Comparison of ENCODE assay signal across 1 cellular context in genomic region chr16:57802635-57803412, GRCh38.
TF ChIP-seq lines count a peak whose summit lies in the region.

No MANE protein-coding gene starts in this region.

TF ChIP-seq in HepG2, 621 proteins besides CTCF, POLR2A, EP300 and RAD21 (continued from another document and continues in another):
- TF ChIP-seq AHDC1 (CRISPR knock-in tag; IDR thresholded peaks at IDR 0.05; ENCODE audit: borderline replicate concordance) (no peak), ATF3 (CRISPR knock-in tag; IDR thresholded peaks at IDR 0.05) (0 out of 2 replicates have a peak, but pooled peaks have one; percentile 22), TCF7L2 (IDR thresholded peaks at IDR 0.05; ENCODE audit: low read depth, low read length) (no peak), PBX2 (CRISPR knock-in tag; IDR thresholded peaks at IDR 0.05) (no peak), ZNF576 (CRISPR knock-in tag; IDR thresholded peaks at IDR 0.05) (no peak), FOXK2 (IDR thresholded peaks at IDR 0.05) (peak; percentile 67; the same call in 1 of the 2 replicates), ZNF318 (CRISPR knock-in tag; IDR thresholded peaks at IDR 0.05) (peak; percentile 81; the same call in 1 of the 2 replicates), ZNF501 (CRISPR knock-in tag; IDR thresholded peaks at IDR 0.05) (peak; percentile 52; the same call in 1 of the 2 replicates), KDM5B (CRISPR knock-in tag; IDR thresholded peaks at IDR 0.05; ENCODE audit: borderline replicate concordance) (peak; percentile 94), SKI (IDR thresholded peaks at IDR 0.05; ENCODE audit: partially characterized antibody) (no peak), REL (CRISPR knock-in tag; conservative IDR thresholded peaks at IDR 0.05) (peak; percentile 94), MLX (CRISPR knock-in tag; IDR thresholded peaks at IDR 0.05) (no peak), TIGD3 (CRISPR knock-in tag; IDR thresholded peaks at IDR 0.05; ENCODE audit: borderline replicate concordance) (0 out of 2 replicates have a peak, but pooled peaks have one; percentile 34), POLR2G (IDR thresholded peaks at IDR 0.05; ENCODE audit: low read depth, low read length) (no peak; the same call in 1 of the 2 replicates), GABPB1 (CRISPR knock-in tag; IDR thresholded peaks at IDR 0.05) (peak; percentile 46), KLF11 (CRISPR knock-in tag; IDR thresholded peaks at IDR 0.05) (peak; percentile 3; the same call in 1 of the 2 replicates), FOSL1 (CRISPR knock-in tag; IDR thresholded peaks at IDR 0.05; ENCODE audit: borderline replicate concordance) (no peak), RFX1 (IDR thresholded peaks at IDR 0.05) (no peak; the same call in 1 of the 2 replicates), ZNF160 (CRISPR knock-in tag; IDR thresholded peaks at IDR 0.05) (peak; percentile 87), ATM (IDR thresholded peaks at IDR 0.05; ENCODE audit: borderline replicate concordance) (no peak), ZNF530 (CRISPR knock-in tag; IDR thresholded peaks at IDR 0.05; ENCODE audit: low read depth) (no peak), KLF15 (CRISPR knock-in tag; IDR thresholded peaks at IDR 0.05; ENCODE audit: borderline replicate concordance) (0 out of 2 replicates have a peak, but pooled peaks have one; percentile 72), ARID3A (IDR thresholded peaks at IDR 0.05; ENCODE audit: low read depth, low read length) (no peak), ZNF431 (CRISPR knock-in tag; IDR thresholded peaks at IDR 0.05; ENCODE audit: borderline replicate concordance, low read depth) (peak; percentile 97), SALL2 (CRISPR knock-in tag; IDR thresholded peaks at IDR 0.05) (peak; percentile 83; the same call in 1 of the 2 replicates), JARID2 (CRISPR knock-in tag; IDR thresholded peaks at IDR 0.05; ENCODE audit: insufficient replicate concordance) (no peak), ZNF3 (CRISPR knock-in tag; IDR thresholded peaks at IDR 0.05) (no peak), PPARG (CRISPR knock-in tag; conservative IDR thresholded peaks at IDR 0.05) (peak; percentile 13; the same call in 1 of the 2 replicates), ZBTB49 (CRISPR knock-in tag; IDR thresholded peaks at IDR 0.05; ENCODE audit: borderline replicate concordance) (no peak; the same call in 1 of the 2 replicates), RBAK (CRISPR knock-in tag; IDR thresholded peaks at IDR 0.05) (no peak)
